Comparison of ENCODE assay signal across 30 cellular contexts in genomic region chr20:62197321-62197720, GRCh38. TPM values are rescaled to one million over a fixed set of nuclear protein-coding genes. Genes with fewer than 3 reads are reported as not detected.
"Had no signal": no experiment of that assay in that cellular context is flagged by ENCODE, and none has a peak within 500 bp of the region (broad histone marks: within the 10 kb centered on the region; RNA-seq: fewer than 3 reads in every experiment).

No MANE protein-coding gene starts in this region.

- H3K9ac ChIP-seq: KMS-11 had no signal

- H3K27me3 ChIP-seq: brain microvascular endothelial cell had no signal

- H3K4me2 ChIP-seq: KMS-11 had no signal

- ATAC-seq: activated CD8-positive, alpha-beta memory T cell treated with anti-CD3 and anti-CD28 coated beads, Interleukin-2, amount 10 ng/mL, durations not matched to agents 7 days and 5 days; activated naive CD8-positive, alpha-beta T cell treated with anti-CD3 and anti-CD28 coated beads, Interleukin-2, amount 50 U/mL, for 24 hours; Panc1 had no signal

- DNase-seq: activated CD4-positive, alpha-beta memory T cell treated with anti-CD3 and anti-CD28 coated beads, Interleukin-2, amount 10 ng/mL, durations not matched to agents 7 days and 5 days; activated CD4-positive, alpha-beta T cell treated with anti-CD3 and anti-CD28 coated beads for 1 hour; activated CD4-positive, alpha-beta T cell treated with anti-CD3 and anti-CD28 coated beads for 48 hours; activated CD4-positive, CD25-positive, alpha-beta regulatory T cell; activated CD8-positive, alpha-beta memory T cell treated with anti-CD3 and anti-CD28 coated beads for 24 hours; activated CD8-positive, alpha-beta memory T cell treated with anti-CD3 and anti-CD28 coated beads, Interleukin-2, amount 10 ng/mL, durations not matched to agents 7 days and 5 days; activated CD8-positive, alpha-beta memory T cell treated with anti-CD3 and anti-CD28 coated beads, Interleukin-2, amount 50 U/mL, for 48 hours; activated effector memory CD4-positive, alpha-beta T cell treated with Interleukin-2 at 50 U/mL for 16 hours; activated naive CD4-positive, alpha-beta T cell treated with anti-CD3 and anti-CD28 coated beads, Interleukin-2, amount 10 ng/mL, durations not matched to agents 7 days and 5 days; activated naive CD8-positive, alpha-beta T cell treated with anti-CD3 and anti-CD28 coated beads, Interleukin-2, amount 50 U/mL, for 24 hours; activated T-cell treated with anti-CD3 and anti-CD28 coated beads, Interleukin-2, amount 50 U/mL, for 48 hours; anterior cingulate cortex; brain microvascular endothelial cell; MM.1S; MV-4-11; NCI-H1092; NCI-H1436 treated with DMSO at 0.1 percent for 48 hours; NCI-H1694 treated with DMSO at 0.1 percent for 48 hours; NCI-H2029; NCI-H345; NCI-H524 treated with DMSO at 0.1 percent for 48 hours; T1000; WERI-Rb-1 had no signal

- H3K27ac ChIP-seq: brain microvascular endothelial cell, KMS-11, WERI-Rb-1 had no signal

RNA-seq across cellular contexts. Expression of gene HRH3, which starts 22.8 kb away (rescaled TPM):
- total RNA-seq: activated CD4-positive, alpha-beta memory T cell treated with anti-CD3 and anti-CD28 coated beads, Interleukin-2, amount 10 ng/mL, durations not matched to agents 7 days and 5 days; activated CD8-positive, alpha-beta memory T cell treated with anti-CD3 and anti-CD28 coated beads, Interleukin-2, amount 10 ng/mL, durations not matched to agents 7 days and 5 days; LHCN-M2; NCI-H460; RPMI7951; T-helper 1 cell treated with Interleukin-12 subunit alpha and Interleukin-12 subunit beta and Interleukin-4 antibody, amounts not matched to agents 30 ng/mL and 1 ng/mL, for 36 hours; T-helper 2 cell treated with Interferon-gamma antibody and Interleukin-4, amounts not matched to agents 100 ng/mL and 5 ng/mL, for 36 hours had no signal
